2 cellular contexts compared by ENCODE assay signal in genomic region chrY:18788757-18789406, GRCh38. TPM values are rescaled to one million over a fixed set of nuclear protein-coding genes. Genes with fewer than 3 reads are reported as not detected.
"Had no signal": no experiment of that assay in that cellular context is flagged by ENCODE, and none has a peak within 500 bp of the region (broad histone marks: within the 10 kb centered on the region; RNA-seq: fewer than 3 reads in every experiment).

No MANE protein-coding gene starts in this region.

RNA-seq across cellular contexts. Expression of gene HSFY2, which starts 15.3 kb away (rescaled TPM):
- total RNA-seq: G401, GM12878 had no signal
- polyA plus RNA-seq: GM12878 had no signal
